7 cellular contexts compared by ENCODE assay signal in the genomic region with DNA sequence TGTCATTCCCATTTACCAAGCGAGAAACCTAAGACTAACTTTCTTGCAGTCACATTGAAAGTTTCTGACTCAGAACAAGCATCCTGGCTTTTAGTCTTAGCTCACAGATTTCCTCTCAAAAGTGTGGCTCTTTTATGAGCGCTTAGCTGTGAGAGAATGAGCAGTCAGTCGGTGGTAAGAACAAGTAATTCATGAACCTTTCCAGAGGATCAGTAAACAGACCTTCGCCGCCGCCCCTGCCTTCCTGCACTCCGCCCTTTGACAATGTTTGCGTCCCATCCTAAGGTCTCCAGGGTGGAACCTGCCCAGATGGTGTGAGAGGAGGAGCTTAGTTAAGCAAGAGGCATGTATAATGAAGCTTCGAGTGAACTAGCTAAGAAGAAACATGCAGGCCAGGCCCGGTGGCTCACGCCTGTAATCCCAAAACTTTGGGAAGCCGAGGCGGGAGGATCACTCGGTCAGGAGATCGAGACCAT.
A peak's percentile ranks its signal among the peaks of the same experiment; 100 is the strongest.
DNase-seq lines count a peak whose midpoint lies in the region; ATAC-seq and TF ChIP-seq lines count a peak whose summit lies in the region.

No MANE protein-coding gene starts in this region.

- no peak overlapping the region for H3K4me3 ChIP-seq in left ventricle myocardium inferior

- no peaks in the 10 kb centered on the region for H3K27me3 ChIP-seq in left ventricle myocardium inferior (ENCODE audit: low read depth)

- no peaks in the 10 kb centered on the region for H3K9me3 Mint-ChIP-seq in T-helper 1 cell treated with Interleukin-12 subunit alpha and Interleukin-12 subunit beta and Interleukin-4 antibody, amounts not matched to agents 30 μg/mL and 1 μg/mL, for 36 hours

- no peaks in the 10 kb centered on the region for H3K4me1 ChIP-seq in left ventricle myocardium inferior

- peak; percentile 27 to 37 for DNase-seq in stimulated activated CD4-positive, alpha-beta T cell treated with anti-CD3 and anti-CD28 coated beads, Interleukin-15, amount 100 ng/mL, for 48 hours (ENCODE audit: low read depth in 2 of 2)
- no peak for DNase-seq in left ventricle myocardium inferior
- DNase-seq in superior temporal gyrus (ENCODE audit: extremely low spot score): no peak
- no peak for DNase-seq in NCI-H146 (lab: John Stamatoyannopoulos, UW)

- no peak for TF ChIP-seq CTCF in left ventricle myocardium inferior (IDR thresholded peaks at IDR 0.05; ENCODE audit: borderline replicate concordance)

- no peaks in the 10 kb centered on the region for H3K36me3 Mint-ChIP-seq in T-helper 1 cell treated with Interleukin-12 subunit alpha and Interleukin-12 subunit beta and Interleukin-4 antibody, amounts not matched to agents 30 μg/mL and 1 μg/mL, for 36 hours (ENCODE audit: low read depth)

- no peaks in the 10 kb centered on the region for H3K36me3 ChIP-seq in left ventricle myocardium inferior

- H3K9me3 ChIP-seq in left ventricle myocardium inferior (replicated peaks): no peaks in the 10 kb centered on the region

- intact Hi-C loops in left ventricle myocardium inferior (cut with micrococcal nuclease): no loop called here

- H3K27me3 Mint-ChIP-seq in T-helper 1 cell treated with Interleukin-12 subunit alpha and Interleukin-12 subunit beta and Interleukin-4 antibody, amounts not matched to agents 30 μg/mL and 1 μg/mL, for 36 hours (ENCODE audit: low read depth): no peaks in the 10 kb centered on the region

- ATAC-seq in GM18907 (IDR thresholded peaks at IDR 0.05; ENCODE audit: unreplicated experiment): peak; percentile 85
- ATAC-seq in HG02571 (IDR thresholded peaks at IDR 0.05; ENCODE audit: unreplicated experiment): peak; percentile 73

- H3K27ac Mint-ChIP-seq in T-helper 1 cell treated with Interleukin-12 subunit alpha and Interleukin-12 subunit beta and Interleukin-4 antibody, amounts not matched to agents 30 μg/mL and 1 μg/mL, for 36 hours: peak overlapping the region; percentile 80

- no peak overlapping the region for H3K27ac ChIP-seq in left ventricle myocardium inferior (replicated peaks)

- peak overlapping the region; percentile 35 for H3K4me3 Mint-ChIP-seq in T-helper 1 cell treated with Interleukin-12 subunit alpha and Interleukin-12 subunit beta and Interleukin-4 antibody, amounts not matched to agents 30 μg/mL and 1 μg/mL, for 36 hours

- peaks cover 31% of the 10 kb centered on the region for H3K4me1 Mint-ChIP-seq in T-helper 1 cell treated with Interleukin-12 subunit alpha and Interleukin-12 subunit beta and Interleukin-4 antibody, amounts not matched to agents 30 μg/mL and 1 μg/mL, for 36 hours (ENCODE audit: low read depth)

Comparison
In these comparisons a context has a peak if more than half of its experiments do, and no peak if none do; other contexts are left out.
1. DNase-seq: peak in stimulated activated CD4-positive, alpha-beta T cell treated with anti-CD3 and anti-CD28 coated beads, Interleukin-15, amount 100 ng/mL, for 48 hours (2 of 2); none in left ventricle myocardium inferior (single experiment), superior temporal gyrus (single experiment) and NCI-H146 (single experiment).